ENCODE assay signal across 7 cellular contexts in genomic region chr14:30214456-30215090, GRCh38.
DNase-seq lines count a peak whose midpoint lies in the region; ATAC-seq and TF ChIP-seq lines count a peak whose summit lies in the region.

No MANE protein-coding gene starts in this region.

- no peak for ATAC-seq in HG02642 (IDR thresholded peaks at IDR 0.05; ENCODE audit: poor library complexity, unreplicated experiment)

- H3K9me3 ChIP-seq in NT2/D1 (ENCODE audit: insufficient read depth, low read length): no peaks in the 10 kb centered on the region

- TF ChIP-seq CTCF in GM10266 (IDR thresholded peaks at IDR 0.05; ENCODE audit: control insufficient read depth, insufficient read depth, low read depth, missing control alignments): peak; percentile 52

- H3K9ac ChIP-seq in NT2/D1 (ENCODE audit: insufficient read length, low read depth): no peak overlapping the region

- no peaks in the 10 kb centered on the region for H3K36me3 ChIP-seq in NT2/D1 (ENCODE audit: insufficient read depth, insufficient read length, low read length)

- DNase-seq in GM10266 (ENCODE audit: extremely low spot score): peak; percentile 25
- peak; percentile 12 for DNase-seq in HuH-7.5 (ENCODE audit: low spot score)
- peak; percentile 30 for DNase-seq in NT2/D1 (ENCODE audit: low read depth, low spot score)
- peak; percentile 85 for DNase-seq in dedifferentiated amniotic fluid mesenchymal stem cell (ENCODE audit: extremely low spot score)
- peak; percentile 81 for DNase-seq in medulla oblongata (ENCODE audit: extremely low spot score)
- DNase-seq in central memory CD4-positive, alpha-beta T cell: no peak

- no peak overlapping the region for H3K4me3 ChIP-seq in NT2/D1 (ENCODE audit: insufficient read length, low read depth)

- no peaks in the 10 kb centered on the region for H3K27me3 ChIP-seq in NT2/D1 (ENCODE audit: insufficient read depth, insufficient read length)

- H3K4me1 ChIP-seq in NT2/D1 (ENCODE audit: insufficient read depth, insufficient read length): no peaks in the 10 kb centered on the region
